13 cellular contexts compared by ENCODE assay signal in genomic region chr2:233643128-233643527, GRCh38. TPM values are rescaled to one million over a fixed set of nuclear protein-coding genes. Genes with fewer than 3 reads are reported as not detected.
DNase-seq lines count a peak whose midpoint lies in the region; ATAC-seq and TF ChIP-seq lines count a peak whose summit lies in the region.
"Had no signal": no experiment of that assay in that cellular context is flagged by ENCODE, and none has a peak within 500 bp of the region (broad histone marks: within the 10 kb centered on the region; RNA-seq: fewer than 3 reads in every experiment).

No MANE protein-coding gene starts in this region.

- no peak overlapping the region for H3K4me2 ChIP-seq in OCI-LY1 (ENCODE audit: low read length)

- H3K27me3 ChIP-seq in OCI-LY1 (ENCODE audit: insufficient read depth, low read length): no peaks in the 10 kb centered on the region

- no peak overlapping the region for H3K9ac ChIP-seq in OCI-LY1 (ENCODE audit: low read length)

- no peak overlapping the region for H3K4me3 ChIP-seq in OCI-LY1 (ENCODE audit: low read depth, low read length, poor library complexity, severe bottlenecking)
- no peak overlapping the region for H3K4me3 ChIP-seq in lower leg skin (ENCODE audit: low read depth, poor library complexity, severe bottlenecking)
- H3K4me3 ChIP-seq: skin epidermis had no signal

- H3K4me1 Mint-ChIP-seq in type B pancreatic cell (ENCODE audit: unreplicated experiment): no peaks in the 10 kb centered on the region

- no peak overlapping the region for H3K4me3 Mint-ChIP-seq in type B pancreatic cell
- H3K4me3 Mint-ChIP-seq: activated CD8-positive, alpha-beta T cell treated with anti-CD3 and anti-CD28 coated beads for 36 hours had no signal

- no peaks in the 10 kb centered on the region for H3K36me3 ChIP-seq in OCI-LY1 (ENCODE audit: insufficient read depth, low read length)

- 100% methylated on average over 1 of the region's 1 CpG for WGBS in lower leg skin, 2 donors

- H3K9me3 ChIP-seq in OCI-LY1 (ENCODE audit: low read length): no peaks in the 10 kb centered on the region

- H3F3A ChIP-seq in OCI-LY1 (ENCODE audit: insufficient read depth, low read length): no peaks in the 10 kb centered on the region

- no peak overlapping the region for H3K27ac ChIP-seq in OCI-LY1 (ENCODE audit: low read depth, low read length, poor library complexity, severe bottlenecking)
- H3K27ac ChIP-seq: skin epidermis had no signal

- H3K9me2 ChIP-seq in OCI-LY1 (ENCODE audit: low read depth, low read length): no peaks in the 10 kb centered on the region

- TF ChIP-seq CTCF in OCI-LY1 (IDR thresholded peaks at IDR 0.05; ENCODE audit: low read length) (peak; percentile 29; the same call in 1 of the 2 replicates), type B pancreatic cell (conservative IDR thresholded peaks at IDR 0.05) (peak; percentile 33), lower leg skin (IDR thresholded peaks at IDR 0.05) (no peak)

- peaks cover 22% of the 10 kb centered on the region for H3K27me3 Mint-ChIP-seq in type B pancreatic cell

- no peak overlapping the region for H2AFZ ChIP-seq in OCI-LY1 (ENCODE audit: low read length)

- H4K20me1 ChIP-seq in OCI-LY1 (ENCODE audit: insufficient read depth, low read length): no peaks in the 10 kb centered on the region

- H3K9me3 Mint-ChIP-seq in type B pancreatic cell: peaks cover 4% of the 10 kb centered on the region
- peaks cover 13 to 22% of the 10 kb centered on the region in 2 donors for H3K9me3 Mint-ChIP-seq in activated naive CD4-positive, alpha-beta T cell treated with anti-CD3 and anti-CD28 coated beads, Interleukin-2, amount 50 U/mL, for 72 hours

- H3K79me2 ChIP-seq in OCI-LY1 (ENCODE audit: insufficient read depth, low read length): no peaks in the 10 kb centered on the region

- no peak overlapping the region for H3K27ac Mint-ChIP-seq in type B pancreatic cell
- no peak overlapping the region for H3K27ac Mint-ChIP-seq in activated naive CD4-positive, alpha-beta T cell treated with anti-CD3 and anti-CD28 coated beads, Interleukin-2, amount 50 U/mL, for 72 hours
- H3K27ac Mint-ChIP-seq: activated CD8-positive, alpha-beta T cell treated with anti-CD3 and anti-CD28 coated beads for 36 hours had no signal

- intact Hi-C loops in lower leg skin (cut with DNase I; ENCODE audit: low total_unique reads): no loop called here

- peak; percentile 70 for ATAC-seq in esophagus mucosa
- no peak for ATAC-seq in activated naive CD4-positive, alpha-beta T cell treated with anti-CD3 and anti-CD28 coated beads, Interleukin-2, amount 50 U/mL, for 72 hours
- ATAC-seq: activated CD8-positive, alpha-beta T cell treated with anti-CD3 and anti-CD28 coated beads for 36 hours had no signal

- no peaks in the 10 kb centered on the region for H3K36me3 Mint-ChIP-seq in type B pancreatic cell
- peaks cover 14 to 20% of the 10 kb centered on the region in 2 donors for H3K36me3 Mint-ChIP-seq in activated naive CD4-positive, alpha-beta T cell treated with anti-CD3 and anti-CD28 coated beads, Interleukin-2, amount 50 U/mL, for 72 hours

- peak; percentile 16 for DNase-seq in SIG-M5 treated with dmso at 0.1 percent for 504 hours (lab: John Stamatoyannopoulos, UW; ENCODE audit: unreplicated experiment)
- no peak for DNase-seq in SIG-M5 (lab: John Stamatoyannopoulos, UW)
- no peak for DNase-seq in type B pancreatic cell (ENCODE audit: extremely low spot score, unreplicated experiment)
- no peak for DNase-seq in lower leg skin (ENCODE audit: low spot score in 2 of 2)
- DNase-seq in NCI-H146 treated with DMSO at 0.1 percent for 48 hours (lab: John Stamatoyannopoulos, UW; ENCODE audit: unreplicated experiment): no peak
- DNase-seq in activated naive CD4-positive, alpha-beta T cell treated with anti-CD3 and anti-CD28 coated beads, Interleukin-2, amount 50 U/mL, for 72 hours (ENCODE audit: low spot score in 2 of 2): no peak
- DNase-seq: activated CD8-positive, alpha-beta T cell treated with anti-CD3 and anti-CD28 coated beads for 36 hours; aorta; MV-4-11; stimulated activated CD8-positive, alpha-beta memory T cell treated with anti-CD3 and anti-CD28 coated beads, Interleukin-4, amount 100 ng/mL, for 48 hours had no signal

- TF ChIP-seq POLR2A in lower leg skin (IDR thresholded peaks at IDR 0.05): no peak

- H3K4me1 ChIP-seq in OCI-LY1 (ENCODE audit: insufficient read depth, low read length, severe bottlenecking): peaks cover 6% of the 10 kb centered on the region

RNA-seq across cellular contexts. Expression of gene UGT1A10, which starts 6.9 kb away (rescaled TPM):
- 6.9 TPM for total RNA-seq in esophagus mucosa
- not detected in 2 replicates for total RNA-seq in type B pancreatic cell (ENCODE audit: low replicate concordance)
- under 1 TPM in 1 of 4 donors, not detected in 3; 0.36 TPM for total RNA-seq in lower leg skin
- not detected for total RNA-seq in activated naive CD4-positive, alpha-beta T cell treated with anti-CD3 and anti-CD28 coated beads, Interleukin-2, amount 50 U/mL, for 72 hours
- total RNA-seq: activated CD8-positive, alpha-beta T cell treated with anti-CD3 and anti-CD28 coated beads for 36 hours; aorta had no signal

RNA-seq across cellular contexts. Expression of gene UGT1A8, which starts 25.7 kb away (rescaled TPM):
- 0.16 TPM for total RNA-seq in esophagus mucosa
- total RNA-seq in type B pancreatic cell (ENCODE audit: low replicate concordance): 0.17 TPM in 1 of 2 replicates, not detected in the other
- not detected for total RNA-seq in lower leg skin
- not detected for total RNA-seq in activated naive CD4-positive, alpha-beta T cell treated with anti-CD3 and anti-CD28 coated beads, Interleukin-2, amount 50 U/mL, for 72 hours
- total RNA-seq: activated CD8-positive, alpha-beta T cell treated with anti-CD3 and anti-CD28 coated beads for 36 hours; aorta had no signal

RNA-seq across cellular contexts. Expression of gene UGT1A9, which starts 28.6 kb away (rescaled TPM):
- total RNA-seq in esophagus mucosa (0.08 TPM), type B pancreatic cell (ENCODE audit: low replicate concordance) (not detected in 2 replicates), lower leg skin (not detected)
- total RNA-seq in activated naive CD4-positive, alpha-beta T cell treated with anti-CD3 and anti-CD28 coated beads, Interleukin-2, amount 50 U/mL, for 72 hours: not detected
- total RNA-seq: activated CD8-positive, alpha-beta T cell treated with anti-CD3 and anti-CD28 coated beads for 36 hours; aorta had no signal

RNA-seq across cellular contexts. Expression of gene UGT1A7, which starts 38.6 kb away (rescaled TPM):
- total RNA-seq in esophagus mucosa (13.9 TPM), type B pancreatic cell (ENCODE audit: low replicate concordance) (0.19 TPM in 1 of 2 replicates, not detected in the other), lower leg skin (1 to 10 TPM in 2 of 4 donors, under 1 TPM in 2; 0.21 to 6.9 (median 1.6) TPM)
- total RNA-seq in activated naive CD4-positive, alpha-beta T cell treated with anti-CD3 and anti-CD28 coated beads, Interleukin-2, amount 50 U/mL, for 72 hours: not detected
- total RNA-seq: activated CD8-positive, alpha-beta T cell treated with anti-CD3 and anti-CD28 coated beads for 36 hours; aorta had no signal

RNA-seq across cellular contexts. Expression of gene UGT1A6, which starts 49.6 kb away (rescaled TPM):
- total RNA-seq in esophagus mucosa (11.2 TPM), type B pancreatic cell (ENCODE audit: low replicate concordance) (0.52 and 1.9 TPM in 2 replicates), lower leg skin (10 to 100 TPM; 11.5 to 35.6 (median 14.4) TPM)
- not detected for total RNA-seq in activated naive CD4-positive, alpha-beta T cell treated with anti-CD3 and anti-CD28 coated beads, Interleukin-2, amount 50 U/mL, for 72 hours
- total RNA-seq: activated CD8-positive, alpha-beta T cell treated with anti-CD3 and anti-CD28 coated beads for 36 hours; aorta had no signal

Comparison
In these comparisons a context has a peak if more than half of its experiments do, and no peak if none do; other contexts are left out.
1. CTCF ChIP-seq: peak in OCI-LY1 (single experiment) and type B pancreatic cell (single experiment); none in lower leg skin (0 of 3).